Comparison of ENCODE assay signal across 13 cellular contexts in the genomic region with DNA sequence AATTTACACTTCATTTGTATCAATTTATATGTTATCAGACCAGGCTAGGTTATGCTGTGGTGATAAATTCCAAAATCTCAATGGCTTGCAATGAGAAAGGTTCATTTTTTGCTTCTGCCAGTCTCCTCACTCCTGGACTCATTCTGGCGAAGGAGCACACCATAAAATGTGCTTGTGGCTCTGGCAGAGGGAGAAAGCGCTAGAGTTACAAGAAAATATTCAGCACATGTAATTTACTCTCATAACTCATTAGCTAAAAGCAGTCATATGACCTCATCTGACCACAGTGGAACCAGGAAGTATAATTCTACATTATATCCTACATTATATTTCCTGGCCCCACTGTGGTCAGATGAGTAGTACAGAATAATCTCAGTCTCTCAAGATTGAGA.
DNase-seq lines count a peak whose midpoint lies in the region; ATAC-seq and TF ChIP-seq lines count a peak whose summit lies in the region.
"Had no signal": no experiment of that assay in that cellular context is flagged by ENCODE, and none has a peak within 500 bp of the region (broad histone marks: within the 10 kb centered on the region; RNA-seq: fewer than 3 reads in every experiment).

No MANE protein-coding gene starts in this region.

- no peaks in the 10 kb centered on the region for H3K27me3 ChIP-seq in MG63

- no peaks in the 10 kb centered on the region for H3K36me3 Mint-ChIP-seq in brain
- H3K36me3 Mint-ChIP-seq: memory B cell had no signal

- H3K4me1 ChIP-seq in mesodermal cell (ENCODE audit: control insufficient read depth, insufficient read depth, low read length, poor library complexity, severe bottlenecking) = peaks cover 4% of the 10 kb centered on the region

- TF ChIP-seq CTCF in brain (conservative IDR thresholded peaks at IDR 0.05) = no peak

- H3K4me3 Mint-ChIP-seq in brain = no peak overlapping the region
- H3K4me3 Mint-ChIP-seq: memory B cell; stimulated activated naive CD8-positive, alpha-beta T cell treated with anti-CD3 and anti-CD28 coated beads, Interleukin-15, Interleukin-2, amounts not matched to agents 100 ng/mL and 50 ng/mL, for 24 hours had no signal

- H3K27ac Mint-ChIP-seq in brain = peak overlapping the region in 4 of 5 experiments; percentile 31 to 88 (median 66)
- H3K27ac Mint-ChIP-seq: memory B cell; stimulated activated naive CD8-positive, alpha-beta T cell treated with anti-CD3 and anti-CD28 coated beads, Interleukin-15, Interleukin-2, amounts not matched to agents 100 ng/mL and 50 ng/mL, for 24 hours had no signal

- H3K4me1 Mint-ChIP-seq in brain = peaks cover 34% of the 10 kb centered on the region
- H3K4me1 Mint-ChIP-seq: memory B cell had no signal

- peak overlapping the region; percentile 77 for H3K27ac ChIP-seq in mesodermal cell (ENCODE audit: low read depth, low read length, severe bottlenecking)

- no peaks in the 10 kb centered on the region for H3K27me3 Mint-ChIP-seq in brain
- H3K27me3 Mint-ChIP-seq: memory B cell; stimulated activated naive CD8-positive, alpha-beta T cell treated with anti-CD3 and anti-CD28 coated beads, Interleukin-15, Interleukin-2, amounts not matched to agents 100 ng/mL and 50 ng/mL, for 24 hours had no signal

- DNase-seq in AG08395 (ENCODE audit: low spot score) (peak; percentile 31), MG63 (peak; percentile 46), NCI-H1048 (lab: John Stamatoyannopoulos, UW) (no peak)
- no peak for DNase-seq in effector CD8-positive, alpha-beta T cell (lab: John Stamatoyannopoulos, UW)
- DNase-seq in stimulated activated CD4-positive, alpha-beta T cell treated with anti-CD3 and anti-CD28 coated beads, Interleukin-15, amount 100 ng/mL, for 24 hours = no peak
- DNase-seq: activated T-cell treated with anti-CD3 and anti-CD28 coated beads, Interleukin-2, amount 50 U/mL, for 48 hours; stimulated activated CD4-positive, alpha-beta T cell treated with anti-CD3 and anti-CD28 coated beads, Interleukin-12 subunit alpha, Interleukin-12 subunit beta, amount 100 ng/mL, for 4 hours; T-helper 9 cell had no signal

- no CpG with 5 or more reads among the region's 2 CpGs for WGBS in mesodermal cell (ENCODE audit: insufficient coverage in 2 of 2), 2 experiments

- ATAC-seq in HG03196 (IDR thresholded peaks at IDR 0.05; ENCODE audit: unreplicated experiment) = no peak

- peaks cover 2 to 8% (median 6%) of the 10 kb centered on the region in 5 experiments for H3K9me3 Mint-ChIP-seq in brain

- H3K36me3 ChIP-seq in MG63 (no peaks in the 10 kb centered on the region), mesodermal cell (ENCODE audit: control insufficient read depth, insufficient read depth, low read length) (no peaks in the 10 kb centered on the region)

- no peak overlapping the region for H3K4me3 ChIP-seq in MG63
- no peak overlapping the region for H3K4me3 ChIP-seq in mesodermal cell (ENCODE audit: extremely low read depth, insufficient read depth, low read length, poor library complexity, severe bottlenecking)

- peaks cover 9% of the 10 kb centered on the region for H3K9me3 ChIP-seq in MG63
- peaks cover 6% of the 10 kb centered on the region for H3K9me3 ChIP-seq in mesodermal cell (ENCODE audit: control insufficient read depth, low read length)

Comparison
In these comparisons a context has a peak if more than half of its experiments do, and no peak if none do; other contexts are left out.
1. DNase-seq: peak in AG08395 (single experiment) and MG63 (single experiment); none in NCI-H1048 (single experiment), effector CD8-positive, alpha-beta T cell (single experiment) and stimulated activated CD4-positive, alpha-beta T cell treated with anti-CD3 and anti-CD28 coated beads, Interleukin-15, amount 100 ng/mL, for 24 hours (single experiment).